ENCODE assay signal across 20 cellular contexts in genomic region chr9:87515588-87516221, GRCh38. TPM values are rescaled to one million over a fixed set of nuclear protein-coding genes. Genes with fewer than 3 reads are reported as not detected.
DNase-seq lines count a peak whose midpoint lies in the region; ATAC-seq and TF ChIP-seq lines count a peak whose summit lies in the region.
"Had no signal": no experiment of that assay in that cellular context is flagged by ENCODE, and none has a peak within 500 bp of the region (broad histone marks: within the 10 kb centered on the region; RNA-seq: fewer than 3 reads in every experiment).

No MANE protein-coding gene starts in this region.

- H3K27me3 ChIP-seq in HUES64 (ENCODE audit: insufficient read depth, low read length) (no peaks in the 10 kb centered on the region), endodermal cell (ENCODE audit: control insufficient read depth, insufficient read depth, low read length, poor library complexity, severe bottlenecking) (no peaks in the 10 kb centered on the region), muscle layer of duodenum (ENCODE audit: low read depth, low read length) (no peaks in the 10 kb centered on the region), heart right ventricle (peaks cover 0 to 11% (median 0%) of the 10 kb centered on the region in 7 donors)
- H3K27me3 ChIP-seq: testis had no signal

- 91% methylated on average over 9 of the region's 9 CpGs for WGBS in HUES64
- 89 to 90% methylated on average over 7 to 9 of the region's 9 CpGs for WGBS in endodermal cell (ENCODE audit: insufficient coverage in 1 of 2, insufficient read length in 1 of 2), 2 experiments
- WGBS in heart right ventricle, 2 donors, result 79 to 85% methylated on average over 9 of the region's 9 CpGs

- H3K9ac ChIP-seq in HUES64 (ENCODE audit: low read depth, low read length) (no peak overlapping the region), endodermal cell (ENCODE audit: extremely low read depth, low read length, poor library complexity, severe bottlenecking) (no peak overlapping the region)

- H3K4me1 ChIP-seq in HUES64 (ENCODE audit: insufficient read depth, low read length) (peaks cover 33% of the 10 kb centered on the region), endodermal cell (ENCODE audit: control insufficient read depth, insufficient read depth, low read length) (peaks cover 14% of the 10 kb centered on the region), muscle layer of duodenum (ENCODE audit: control insufficient read depth in 1 of 2, insufficient read depth in 2 of 2, low read length in 2 of 2) (peaks cover 10 to 50% of the 10 kb centered on the region in 2 donors), heart right ventricle (peaks cover 0 to 67% (median 5%) of the 10 kb centered on the region in 9 donors)

- H3K27ac Mint-ChIP-seq in endodermal cell, result peak overlapping the region; percentile 85
- peak overlapping the region; percentile 62 for H3K27ac Mint-ChIP-seq in type B pancreatic cell
- H3K27ac Mint-ChIP-seq: activated naive CD8-positive, alpha-beta T cell treated with anti-CD3 and anti-CD28 coated beads for 36 hours; activated T-cell treated with anti-CD3 and anti-CD28 coated beads, Interleukin-2, amount 50 U/mL, for 24 hours; HFFc6 had no signal

- H3K27me3 Mint-ChIP-seq in endodermal cell (ENCODE audit: insufficient read depth) (no peaks in the 10 kb centered on the region), type B pancreatic cell (no peaks in the 10 kb centered on the region)

- H3K4me3 Mint-ChIP-seq in endodermal cell, result no peak overlapping the region
- no peak overlapping the region for H3K4me3 Mint-ChIP-seq in type B pancreatic cell
- H3K4me3 Mint-ChIP-seq: activated naive CD8-positive, alpha-beta T cell treated with anti-CD3 and anti-CD28 coated beads for 36 hours; activated T-cell treated with anti-CD3 and anti-CD28 coated beads, Interleukin-2, amount 50 U/mL, for 24 hours; HFFc6; natural killer cell had no signal

- H3K27ac ChIP-seq in HUES64 (ENCODE audit: low read depth, low read length) (peak overlapping the region; percentile 55; the same call in 1 of the 2 replicates), endodermal cell (ENCODE audit: low read depth, low read length) (no peak overlapping the region), muscle layer of duodenum (ENCODE audit: low read length) (peak overlapping the region; percentile 48), heart right ventricle (peak overlapping the region in 1 of 10 donors; percentile 73)
- H3K27ac ChIP-seq: testis had no signal

- no peaks in the 10 kb centered on the region for H3K9me3 Mint-ChIP-seq in endodermal cell
- peaks cover 4% of the 10 kb centered on the region for H3K9me3 Mint-ChIP-seq in type B pancreatic cell
- H3K9me3 Mint-ChIP-seq: activated naive CD8-positive, alpha-beta T cell treated with anti-CD3 and anti-CD28 coated beads for 36 hours; activated T-cell treated with anti-CD3 and anti-CD28 coated beads, Interleukin-2, amount 50 U/mL, for 24 hours; natural killer cell had no signal

- H3K9me3 ChIP-seq in HUES64 (ENCODE audit: insufficient read depth, low read depth, low read length), result no peaks in the 10 kb centered on the region
- H3K9me3 ChIP-seq in endodermal cell (ENCODE audit: control insufficient read depth, low read length), result no peaks in the 10 kb centered on the region
- H3K9me3 ChIP-seq in muscle layer of duodenum (ENCODE audit: control insufficient read depth in 1 of 2, low read length in 2 of 2), result no peaks in the 10 kb centered on the region
- H3K9me3 ChIP-seq in heart right ventricle, result peaks cover 0 to 6% (median 0%) of the 10 kb centered on the region in 11 donors
- H3K9me3 ChIP-seq: testis had no signal

- no peak for ATAC-seq in HG02610 (IDR thresholded peaks at IDR 0.05; ENCODE audit: unreplicated experiment)
- no peak for ATAC-seq in heart right ventricle
- ATAC-seq: Panc1 had no signal

- peaks cover 16% of the 10 kb centered on the region for H3K36me3 ChIP-seq in HUES64 (ENCODE audit: insufficient read depth, low read length)
- H3K36me3 ChIP-seq in endodermal cell (ENCODE audit: control insufficient read depth, insufficient read depth, low read length), result peaks cover 45% of the 10 kb centered on the region
- H3K36me3 ChIP-seq in muscle layer of duodenum (ENCODE audit: control insufficient read depth in 1 of 2, insufficient read depth in 2 of 2, low read length in 2 of 2), result no peaks in the 10 kb centered on the region
- no peaks in the 10 kb centered on the region for H3K36me3 ChIP-seq in heart right ventricle

- DNase-seq in endodermal cell, result no peak
- DNase-seq in type B pancreatic cell (ENCODE audit: extremely low spot score, unreplicated experiment), result no peak
- no peak for DNase-seq in SHP77 treated with DMSO at 0.1 percent for 48 hours (lab: John Stamatoyannopoulos, UW)
- DNase-seq in heart right ventricle, result no peak
- DNase-seq: activated CD4-positive, alpha-beta T cell treated with anti-CD3 and anti-CD28 coated beads, Interleukin-2, amount 50 U/mL, for 4 hours; activated naive CD8-positive, alpha-beta T cell treated with anti-CD3 and anti-CD28 coated beads for 36 hours; activated T-cell treated with anti-CD3 and anti-CD28 coated beads, Interleukin-2, amount 50 U/mL, for 24 hours; effector CD8-positive, alpha-beta T cell; HFFc6; KG1; natural killer cell; NCI-H1092 treated with DMSO at 0.1 percent for 48 hours; NCI-H2171; NCI-H774; stimulated activated CD4-positive, alpha-beta T cell treated with anti-CD3 and anti-CD28 coated beads, Interleukin-2, amount 100 ng/mL, for 24 hours had no signal

- TF ChIP-seq CTCF in endodermal cell (conservative IDR thresholded peaks at IDR 0.05) (no peak), type B pancreatic cell (conservative IDR thresholded peaks at IDR 0.05) (no peak), heart right ventricle (IDR thresholded peaks at IDR 0.05) (no peak)

- H3K4me3 ChIP-seq in HUES64 (ENCODE audit: low read length) (no peak overlapping the region), endodermal cell (ENCODE audit: low read length) (no peak overlapping the region), muscle layer of duodenum (ENCODE audit: low read depth in 1 of 2, low read length in 2 of 2) (no peak overlapping the region), heart right ventricle (no peak overlapping the region)
- H3K4me3 ChIP-seq: testis had no signal

- H3K36me3 Mint-ChIP-seq in endodermal cell (ENCODE audit: low read depth) (peaks cover 37% of the 10 kb centered on the region), type B pancreatic cell (peaks cover 63% of the 10 kb centered on the region)
- H3K36me3 Mint-ChIP-seq: activated naive CD8-positive, alpha-beta T cell treated with anti-CD3 and anti-CD28 coated beads for 36 hours; natural killer cell had no signal

- peaks cover 53% of the 10 kb centered on the region for H3K4me1 Mint-ChIP-seq in endodermal cell
- H3K4me1 Mint-ChIP-seq in type B pancreatic cell (ENCODE audit: unreplicated experiment), result peaks cover 41% of the 10 kb centered on the region
- H3K4me1 Mint-ChIP-seq: activated naive CD8-positive, alpha-beta T cell treated with anti-CD3 and anti-CD28 coated beads for 36 hours had no signal

- intact Hi-C loops in heart right ventricle (cut with DNase I), result no loop called here

RNA-seq across cellular contexts. Expression of gene DAPK1, which starts 18.0 kb away (rescaled TPM):
- 42.8 TPM for polyA plus RNA-seq in HUES64 (2013, experiment 1 of 2)
- 41.2 TPM for polyA plus RNA-seq in HUES64 (2013, experiment 2 of 2)
- 100 to 1,000 TPM; 117 to 139 TPM for total RNA-seq in endodermal cell
- 39.1 TPM for polyA plus RNA-seq in endodermal cell (2013, experiment 1 of 2)
- polyA plus RNA-seq in endodermal cell (2013, experiment 2 of 2), result 33.2 TPM
- 160 and 246 TPM in 2 replicates for total RNA-seq in type B pancreatic cell (ENCODE audit: low replicate concordance)
- total RNA-seq in heart right ventricle, result 10 to 100 TPM in 1 of 10 donors, 1 to 10 TPM in 9; 2.3 to 15.5 (median 4.3) TPM
- 1 to 10 TPM; 1.1 to 2.2 TPM for polyA plus RNA-seq in heart right ventricle
